ENCODE assay signal across 1 cellular context in the genomic region with DNA sequence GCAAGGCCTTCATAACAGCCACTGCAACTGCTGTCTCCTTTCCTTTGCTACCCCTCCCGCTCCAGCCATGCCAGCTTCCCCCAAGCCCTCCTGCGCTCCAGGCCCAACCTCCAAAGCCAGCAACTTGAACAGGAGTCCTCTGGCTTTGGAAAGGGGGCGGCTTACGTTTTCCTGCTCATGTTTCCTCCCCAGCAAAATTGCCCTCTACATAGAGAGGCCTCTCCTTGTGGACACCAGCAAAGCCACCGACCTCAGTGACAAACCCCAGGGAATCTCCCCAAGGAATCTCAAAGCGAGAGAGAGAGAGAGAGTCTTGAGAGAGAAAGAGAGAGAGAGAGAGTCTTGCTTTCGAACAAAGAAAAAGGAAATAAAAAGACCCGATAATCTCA.
A peak's percentile ranks its signal among the peaks of the same experiment; 100 is the strongest.
TF ChIP-seq lines count a peak whose summit lies in the region.

No MANE protein-coding gene starts in this region.

TF ChIP-seq in GM12878, 131 proteins besides CTCF, POLR2A, EP300 and RAD21:
- 0 out of 2 replicates have a peak, but pooled peaks have one; percentile 10 for TF ChIP-seq MLLT1 (IDR thresholded peaks at IDR 0.05)
- TF ChIP-seq EZH2 (IDR thresholded peaks at IDR 0.05; ENCODE audit: borderline replicate concordance, control insufficient read depth, low read depth, low read length): no peak
- TF ChIP-seq TARDBP (IDR thresholded peaks at IDR 0.05; ENCODE audit: borderline replicate concordance): no peak
- TF ChIP-seq RB1 (IDR thresholded peaks at IDR 0.05; ENCODE audit: borderline replicate concordance): no peak
- no peak for TF ChIP-seq BCL11A (IDR thresholded peaks at IDR 0.05; ENCODE audit: low read depth, low read length)
- 0 out of 2 replicates have a peak, but pooled peaks have one; percentile 11 for TF ChIP-seq HDGF (IDR thresholded peaks at IDR 0.05)
- no peak for TF ChIP-seq TCF12 (IDR thresholded peaks at IDR 0.05; ENCODE audit: low read depth, low read length)
- no peak for TF ChIP-seq MXI1 (IDR thresholded peaks at IDR 0.05; ENCODE audit: low read depth, low read length)
- TF ChIP-seq SMC3 (IDR thresholded peaks at IDR 0.05; ENCODE audit: borderline replicate concordance, low read length): no peak
- no peak for TF ChIP-seq KDM1A (IDR thresholded peaks at IDR 0.05; ENCODE audit: borderline replicate concordance)
TF ChIP-seq in GM12878: peak in this region for 2.
